ENCODE assay signal across 14 cellular contexts in genomic region chr13:76425930-76426329, GRCh38.
DNase-seq lines count a peak whose midpoint lies in the region; ATAC-seq, FAIRE-seq and TF ChIP-seq lines count a peak whose summit lies in the region.
"Had no signal": no experiment of that assay in that cellular context is flagged by ENCODE, and none has a peak within 500 bp of the region (broad histone marks: within the 10 kb centered on the region; RNA-seq: fewer than 3 reads in every experiment).

No MANE protein-coding gene starts in this region.

- peaks cover 10% of the 10 kb centered on the region for H3K4me1 Mint-ChIP-seq in astrocyte (ENCODE audit: low read depth, unreplicated experiment)
- H3K4me1 Mint-ChIP-seq in CD4-positive, alpha-beta T cell (ENCODE audit: low read depth) = no peaks in the 10 kb centered on the region
- H3K4me1 Mint-ChIP-seq: memory B cell, WTC11 had no signal

- no peak overlapping the region for H3K4me3 ChIP-seq in IMR-90 (ENCODE audit: insufficient read depth, low read depth, low read length)
- H3K4me3 ChIP-seq in astrocyte (ENCODE audit: insufficient read depth, low read depth, low read length) = no peak overlapping the region
- no peak overlapping the region for H3K4me3 ChIP-seq in upper lobe of left lung
- H3K4me3 ChIP-seq: uterus had no signal

- H3K36me3 Mint-ChIP-seq in astrocyte (ENCODE audit: low read depth, unreplicated experiment) = no peaks in the 10 kb centered on the region
- H3K36me3 Mint-ChIP-seq in CD4-positive, alpha-beta T cell (ENCODE audit: low read depth) = no peaks in the 10 kb centered on the region
- H3K36me3 Mint-ChIP-seq: memory B cell, WTC11 had no signal

- no peaks in the 10 kb centered on the region for H3K79me1 ChIP-seq in IMR-90 (ENCODE audit: low read depth in 1 of 2, low read length in 2 of 2)

- CTCF ChIA-PET in IMR-90 (lab: Yijun Ruan, JAX) = no interaction called here
- CTCF ChIA-PET in CD4-positive, alpha-beta T cell (lab: Charles Lee) = no interaction called here

- H3K23ac ChIP-seq in IMR-90 (ENCODE audit: low read depth, low read length) = no peak overlapping the region

- ATAC-seq in IMR-90 (ENCODE audit: low read depth) = peak; percentile 98
- peak; percentile 27 to 96 for ATAC-seq in left cardiac atrium
- peak; percentile 63 to 94 for ATAC-seq in upper lobe of left lung (ENCODE audit: low FRiP score in 2 of 2)
- ATAC-seq in CD4-positive, alpha-beta T cell (ENCODE audit: poor library complexity) = no peak
- no peak for ATAC-seq in HG02642 (IDR thresholded peaks at IDR 0.05; ENCODE audit: poor library complexity, unreplicated experiment)
- ATAC-seq: activated T-cell treated with anti-CD3 and anti-CD28 coated beads, Interleukin-2, amount 50 U/mL, for 4 hours; HepG2; WTC11 had no signal

- no peak overlapping the region for H2AFZ ChIP-seq in IMR-90 (replicated peaks; ENCODE audit: low read length, poor library complexity)
- H2AFZ ChIP-seq in astrocyte (ENCODE audit: low read depth, low read length) = no peak overlapping the region

- no peak overlapping the region for H2BK20ac ChIP-seq in IMR-90 (ENCODE audit: low read depth, low read length)

- H3K4me1 ChIP-seq in IMR-90 (ENCODE audit: control insufficient read depth, insufficient read depth, low read length) (peaks cover 2% of the 10 kb centered on the region), astrocyte (ENCODE audit: insufficient read depth, low read length) (no peaks in the 10 kb centered on the region), upper lobe of left lung (no peaks in the 10 kb centered on the region)
- H3K4me1 ChIP-seq: uterus had no signal

- no peak overlapping the region for H3K18ac ChIP-seq in IMR-90 (ENCODE audit: low read depth, low read length)

- DNase-seq in IMR-90 = peak; percentile 93
- peak; percentile 65 for DNase-seq in astrocyte (ENCODE audit: low read depth)
- no peak for DNase-seq in left cardiac atrium
- no peak for DNase-seq in upper lobe of left lung
- DNase-seq in CD4-positive, alpha-beta T cell = no peak
- DNase-seq in activated naive CD4-positive, alpha-beta T cell (lab: John Stamatoyannopoulos, UW) = no peak
- DNase-seq: activated T-cell treated with anti-CD3 and anti-CD28 coated beads, Interleukin-2, amount 50 U/mL, for 4 hours; head of caudate nucleus; SIG-M5; uterus had no signal

- 0% methylated on average over 1 of the region's 2 CpGs; no CpG with 5 or more reads in 1 of the 2 experiments for WGBS in IMR-90 (ENCODE audit: extremely low coverage in 2 of 2, insufficient read length in 1 of 2), 2 experiments
- WGBS in upper lobe of left lung, 2 donors = 50 to 51% methylated on average over 2 of the region's 2 CpGs

- no peak overlapping the region for H2AK5ac ChIP-seq in IMR-90 (ENCODE audit: low read depth, low read length)

- no peaks in the 10 kb centered on the region for H3K79me2 ChIP-seq in astrocyte (ENCODE audit: insufficient read depth, low read length)

- intact Hi-C loops in IMR-90 (cut with micrococcal nuclease) = no loop called here
- intact Hi-C loops in left cardiac atrium (cut with DNase I) = no loop called here
- intact Hi-C loops in CD4-positive, alpha-beta T cell (cut with DNase I, micrococcal nuclease) = no loop called here

- FAIRE-seq in astrocyte (lab: Jason Lieb, UNC) = no peak
- FAIRE-seq: HepG2 had no signal

- H3K56ac ChIP-seq in IMR-90 (ENCODE audit: extremely low read depth, insufficient read depth, low read length) = no peak overlapping the region

- H4K8ac ChIP-seq in IMR-90 (ENCODE audit: low read depth in 2 of 2, low read length in 2 of 2) = no peak overlapping the region

- no peak for TF ChIP-seq RAD21 in IMR-90 (IDR thresholded peaks at IDR 0.05; ENCODE audit: low read length)

- no peak overlapping the region for H3K4me3 Mint-ChIP-seq in astrocyte (ENCODE audit: unreplicated experiment)
- H3K4me3 Mint-ChIP-seq in CD4-positive, alpha-beta T cell = no peak overlapping the region
- H3K4me3 Mint-ChIP-seq: activated T-cell treated with anti-CD3 and anti-CD28 coated beads, Interleukin-2, amount 50 U/mL, for 4 hours; memory B cell; WTC11 had no signal

- no peak overlapping the region for H2BK120ac ChIP-seq in IMR-90 (ENCODE audit: low read depth, low read length)

- H3K36me3 ChIP-seq in IMR-90 (ENCODE audit: control insufficient read depth, insufficient read depth, low read length) (no peaks in the 10 kb centered on the region), astrocyte (ENCODE audit: insufficient read depth, low read length) (no peaks in the 10 kb centered on the region), upper lobe of left lung (no peaks in the 10 kb centered on the region)
- H3K36me3 ChIP-seq: uterus had no signal

- dilution Hi-C loops in IMR-90 (cut with HindIII; ENCODE audit: low sequenced_read_pairs, unreplicated experiment) = no loop called here

- H3K27ac ChIP-seq in IMR-90 (ENCODE audit: insufficient read depth, low read length) = peak overlapping the region; percentile 25; the same call in 1 of the 2 replicates
- H3K27ac ChIP-seq in astrocyte (ENCODE audit: low read depth, low read length) = no peak overlapping the region
- H3K27ac ChIP-seq in upper lobe of left lung = no peak overlapping the region
- H3K27ac ChIP-seq in CD4-positive, alpha-beta T cell (ENCODE audit: low read depth, low read length) = no peak overlapping the region
- H3K27ac ChIP-seq: uterus had no signal

- no peak overlapping the region for H3K4me2 ChIP-seq in IMR-90 (ENCODE audit: low read depth, low read length)
- H3K4me2 ChIP-seq in astrocyte (ENCODE audit: low read length) = no peak overlapping the region

- TF ChIP-seq CTCF in IMR-90 (conservative IDR thresholded peaks at IDR 0.05; ENCODE audit: low read depth, low read length) = no peak
- TF ChIP-seq CTCF in astrocyte (IDR thresholded peaks at IDR 0.05; ENCODE audit: insufficient read depth, low read depth, low read length) = no peak
- TF ChIP-seq CTCF in upper lobe of left lung (IDR thresholded peaks at IDR 0.05) = no peak
- TF ChIP-seq CTCF in CD4-positive, alpha-beta T cell (IDR thresholded peaks at IDR 0.05) = no peak

- H2BK5ac ChIP-seq in IMR-90 (ENCODE audit: low read depth, low read length, poor library complexity, severe bottlenecking) = no peak overlapping the region

- in situ Hi-C loops in IMR-90 (cut with MboI; ENCODE audit: low sequenced_read_pairs) = no loop called here

- no peak overlapping the region for H4K5ac ChIP-seq in IMR-90 (ENCODE audit: low read depth, low read length)

- H3K9me3 Mint-ChIP-seq in astrocyte (ENCODE audit: unreplicated experiment) = no peaks in the 10 kb centered on the region
- H3K9me3 Mint-ChIP-seq in CD4-positive, alpha-beta T cell = no peaks in the 10 kb centered on the region
- H3K9me3 Mint-ChIP-seq: activated T-cell treated with anti-CD3 and anti-CD28 coated beads, Interleukin-2, amount 50 U/mL, for 4 hours; memory B cell; WTC11 had no signal

- no peak overlapping the region for H3K4ac ChIP-seq in IMR-90 (ENCODE audit: low read depth, low read length)

- H2AK9ac ChIP-seq in IMR-90 (replicated peaks; ENCODE audit: low read depth, low read length, poor library complexity) = no peak overlapping the region

- H3K9ac ChIP-seq in IMR-90 (ENCODE audit: low read depth, low read length) (no peak overlapping the region), astrocyte (ENCODE audit: low read length) (no peak overlapping the region)

- H3K14ac ChIP-seq in IMR-90 (replicated peaks; ENCODE audit: low read depth, low read length) = no peak overlapping the region

- H3K9me3 ChIP-seq in IMR-90 (ENCODE audit: control insufficient read depth, insufficient read depth, low read length) = no peaks in the 10 kb centered on the region
- no peaks in the 10 kb centered on the region for H3K9me3 ChIP-seq in astrocyte (ENCODE audit: insufficient read depth, low read depth, low read length)
- H3K9me3 ChIP-seq in upper lobe of left lung = no peaks in the 10 kb centered on the region
- no peaks in the 10 kb centered on the region for H3K9me3 ChIP-seq in CD4-positive, alpha-beta T cell (ENCODE audit: control insufficient read depth, low read length)
- H3K9me3 ChIP-seq: uterus had no signal

- no peak for TF ChIP-seq EP300 in upper lobe of left lung (IDR thresholded peaks at IDR 0.05)

- no peaks in the 10 kb centered on the region for H4K20me1 ChIP-seq in IMR-90 (ENCODE audit: insufficient read depth, low read length)
- H4K20me1 ChIP-seq in astrocyte (ENCODE audit: insufficient read depth, low read length) = no peaks in the 10 kb centered on the region

- no peak for TF ChIP-seq POLR2A in IMR-90 (IDR thresholded peaks at IDR 0.05; ENCODE audit: low read depth, low read length)
- TF ChIP-seq POLR2A in upper lobe of left lung (IDR thresholded peaks at IDR 0.05) = no peak

- H3K27me3 ChIP-seq in IMR-90 (ENCODE audit: control insufficient read depth, insufficient read depth, low read length) = no peaks in the 10 kb centered on the region
- no peaks in the 10 kb centered on the region for H3K27me3 ChIP-seq in astrocyte (ENCODE audit: insufficient read depth, low read length)
- H3K27me3 ChIP-seq in upper lobe of left lung = no peaks in the 10 kb centered on the region
- H3K27me3 ChIP-seq in CD4-positive, alpha-beta T cell (ENCODE audit: control insufficient read depth, insufficient read depth, low read length) = no peaks in the 10 kb centered on the region
- H3K27me3 ChIP-seq: uterus had no signal

- H4K91ac ChIP-seq in IMR-90 (ENCODE audit: insufficient read depth, low read depth, low read length) = no peak overlapping the region

- H3K9me1 ChIP-seq in IMR-90 (ENCODE audit: insufficient read depth, low read length) = no peaks in the 10 kb centered on the region

- no peak overlapping the region for H2BK15ac ChIP-seq in IMR-90 (ENCODE audit: low read depth, low read length)

- BruUV-seq in IMR-90 (replicated peaks; lab: Mats Ljungman, UMichigan) = no TSS peak

- POLR2A ChIA-PET in IMR-90 (lab: Charles Lee; ENCODE audit: unreplicated experiment) = no interaction called here
- POLR2A ChIA-PET in CD4-positive, alpha-beta T cell (lab: Charles Lee) = no interaction called here

- H3K27ac Mint-ChIP-seq in astrocyte (ENCODE audit: unreplicated experiment) = no peak overlapping the region
- no peak overlapping the region for H3K27ac Mint-ChIP-seq in CD4-positive, alpha-beta T cell
- H3K27ac Mint-ChIP-seq: memory B cell, WTC11 had no signal

- H3K27me3 Mint-ChIP-seq in astrocyte (ENCODE audit: low read depth, unreplicated experiment) = no peaks in the 10 kb centered on the region
- H3K27me3 Mint-ChIP-seq in CD4-positive, alpha-beta T cell = no peaks in the 10 kb centered on the region
- H3K27me3 Mint-ChIP-seq: memory B cell had no signal

TF ChIP-seq in IMR-90, 13 proteins besides CTCF, POLR2A, EP300 and RAD21:
- TF ChIP-seq CEBPB (IDR thresholded peaks at IDR 0.05; ENCODE audit: low read depth, low read length) = peak; percentile 44; the same call in 1 of the 2 replicates
- TF ChIP-seq USF2 (IDR thresholded peaks at IDR 0.05; ENCODE audit: low read depth, low read length) = no peak
TF ChIP-seq in IMR-90: peak in this region for 1.

Comparison
In these comparisons a context has a peak if more than half of its experiments do, and no peak if none do; other contexts are left out.
1. ATAC-seq: peak in IMR-90 (single experiment), left cardiac atrium (2 of 2) and upper lobe of left lung (2 of 2); none in CD4-positive, alpha-beta T cell (single experiment) and HG02642 (single experiment).
2. DNase-seq: peak in IMR-90 (single experiment) and astrocyte (single experiment); none in left cardiac atrium (single experiment), upper lobe of left lung (0 of 2), CD4-positive, alpha-beta T cell (0 of 10) and activated naive CD4-positive, alpha-beta T cell (0 of 4).